ENCODE assay signal across 1 cellular context in genomic region chr2:10035053-10035422, GRCh38.
TF ChIP-seq lines count a peak whose summit lies in the region.

No MANE protein-coding gene starts in this region.

TF ChIP-seq in H1, 55 proteins besides CTCF, POLR2A, EP300 and RAD21:
- TF ChIP-seq, protein P1, sequence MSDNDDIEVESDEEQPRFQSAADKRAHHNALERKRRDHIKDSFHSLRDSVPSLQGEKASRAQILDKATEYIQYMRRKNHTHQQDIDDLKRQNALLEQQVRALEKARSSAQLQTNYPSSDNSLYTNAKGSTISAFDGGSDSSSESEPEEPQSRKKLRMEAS (IDR thresholded peaks at IDR 0.05): no peak
- TF ChIP-seq KDM1A (IDR thresholded peaks at IDR 0.05; ENCODE audit: borderline replicate concordance, low read length) (peak; percentile 84), BACH1 (IDR thresholded peaks at IDR 0.05; ENCODE audit: low read length) (no peak)
